Comparison of ENCODE assay signal across 1 cellular context in the genomic region with DNA sequence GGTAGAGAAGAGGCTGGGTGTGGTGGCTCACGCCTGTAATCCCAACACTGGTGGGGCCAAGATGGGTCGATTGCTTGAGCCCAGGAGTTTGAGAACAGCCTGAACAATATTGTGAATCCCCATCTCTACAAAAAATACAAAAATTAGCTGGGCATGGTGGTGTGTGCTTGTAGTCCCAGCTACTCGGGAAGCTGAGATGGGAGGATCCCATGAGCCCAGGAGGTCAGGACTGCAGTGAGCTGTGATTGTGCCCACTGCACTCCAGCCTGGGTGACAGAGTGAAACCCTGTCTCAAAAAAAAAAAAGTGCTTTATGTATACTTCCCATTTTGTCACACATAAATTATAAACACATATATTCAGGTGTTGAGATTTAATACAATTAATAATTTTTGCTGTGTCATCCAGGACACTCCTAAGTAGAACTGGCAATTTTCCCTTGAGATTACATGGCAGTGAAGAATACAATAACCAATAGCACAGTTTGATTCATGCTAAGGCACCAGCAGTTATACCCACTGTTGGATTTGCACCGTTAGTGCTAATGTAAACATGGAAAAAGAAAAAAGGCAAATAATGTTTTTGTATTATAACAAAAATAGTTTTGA.
TF ChIP-seq lines count a peak whose summit lies in the region.

No MANE protein-coding gene starts in this region.

TF ChIP-seq in K562, 482 proteins besides CTCF, POLR2A, EP300 and RAD21:
- no peak for TF ChIP-seq ZNF551 (CRISPR knock-in tag; IDR thresholded peaks at IDR 0.05)
- peak; percentile 45 for TF ChIP-seq C11orf30 (IDR thresholded peaks at IDR 0.05; ENCODE audit: low read depth)
- peak; percentile 50 for TF ChIP-seq ZNF316 (IDR thresholded peaks at IDR 0.05)
- no peak for TF ChIP-seq DPF2 (IDR thresholded peaks at IDR 0.05)
- peak; percentile 60 for TF ChIP-seq MAFG (tag; conservative IDR thresholded peaks at IDR 0.05)
- peak; percentile 58 for TF ChIP-seq NFE2 (IDR thresholded peaks at IDR 0.05; ENCODE audit: low read depth)
- peak; percentile 29; the same call in 1 of the 2 replicates for TF ChIP-seq NFE2L1 (tag; IDR thresholded peaks at IDR 0.05; ENCODE audit: borderline replicate concordance, low read depth)
- peak; percentile 43; the same call in 1 of the 2 replicates for TF ChIP-seq MAFF (IDR thresholded peaks at IDR 0.05; ENCODE audit: low read length)
